In the genomic region with DNA sequence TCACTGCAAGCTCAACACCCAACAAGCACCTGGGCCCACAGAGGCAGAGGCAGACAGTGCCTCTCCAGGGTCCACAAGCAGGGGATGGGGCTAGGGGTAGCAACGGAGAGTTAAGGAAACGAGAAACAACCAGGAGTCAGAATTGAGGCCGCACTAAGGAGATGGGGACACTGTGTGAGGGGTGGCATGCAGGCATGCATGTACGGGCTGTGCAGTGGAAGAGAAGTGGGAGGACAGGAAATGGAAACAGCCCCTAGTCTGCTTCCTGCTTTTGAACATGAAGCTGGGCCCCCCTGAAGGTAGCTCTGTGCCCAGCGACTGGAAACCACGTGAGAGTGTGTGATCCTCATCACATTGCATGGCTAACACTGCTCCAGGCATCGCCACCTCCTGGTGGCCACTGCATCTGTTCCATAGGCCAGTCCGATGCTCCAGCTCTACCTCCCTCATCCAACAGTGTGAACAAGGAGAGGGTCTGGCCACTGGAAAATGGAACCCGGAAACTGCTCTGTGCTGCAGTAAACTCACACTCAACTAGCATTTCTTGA, we compare ENCODE assay signal across 1 cellular context.
TF ChIP-seq lines count a peak whose summit lies in the region.

No MANE protein-coding gene starts in this region.

TF ChIP-seq in HCT116, 20 proteins besides CTCF, POLR2A, EP300 and RAD21 (continued from another document):
- TF ChIP-seq, protein P1, sequence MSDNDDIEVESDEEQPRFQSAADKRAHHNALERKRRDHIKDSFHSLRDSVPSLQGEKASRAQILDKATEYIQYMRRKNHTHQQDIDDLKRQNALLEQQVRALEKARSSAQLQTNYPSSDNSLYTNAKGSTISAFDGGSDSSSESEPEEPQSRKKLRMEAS (IDR thresholded peaks at IDR 0.05) = no peak
- TF ChIP-seq YY1 (IDR thresholded peaks at IDR 0.05; ENCODE audit: extremely low read depth, insufficient replicate concordance, low read depth, low read length) (no peak), ZFX (IDR thresholded peaks at IDR 0.05) (no peak), ZNF274 (IDR thresholded peaks at IDR 0.05; ENCODE audit: low read depth, low read length) (no peak), SRF (IDR thresholded peaks at IDR 0.05; ENCODE audit: low read depth) (no peak)
- TF ChIP-seq, protein P2, sequence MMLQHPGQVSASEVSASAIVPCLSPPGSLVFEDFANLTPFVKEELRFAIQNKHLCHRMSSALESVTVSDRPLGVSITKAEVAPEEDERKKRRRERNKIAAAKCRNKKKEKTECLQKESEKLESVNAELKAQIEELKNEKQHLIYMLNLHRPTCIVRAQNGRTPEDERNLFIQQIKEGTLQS (IDR thresholded peaks at IDR 0.05) = no peak
